In genomic region chr2:225466891-225467604, GRCh38 we compare ENCODE assay signal across 1 cellular context.
TF ChIP-seq lines count a peak whose summit lies in the region.

No MANE protein-coding gene starts in this region.

TF ChIP-seq in WTC11, 78 proteins besides CTCF, POLR2A, EP300 and RAD21 (continued from another document):
- TF ChIP-seq, protein P1, sequence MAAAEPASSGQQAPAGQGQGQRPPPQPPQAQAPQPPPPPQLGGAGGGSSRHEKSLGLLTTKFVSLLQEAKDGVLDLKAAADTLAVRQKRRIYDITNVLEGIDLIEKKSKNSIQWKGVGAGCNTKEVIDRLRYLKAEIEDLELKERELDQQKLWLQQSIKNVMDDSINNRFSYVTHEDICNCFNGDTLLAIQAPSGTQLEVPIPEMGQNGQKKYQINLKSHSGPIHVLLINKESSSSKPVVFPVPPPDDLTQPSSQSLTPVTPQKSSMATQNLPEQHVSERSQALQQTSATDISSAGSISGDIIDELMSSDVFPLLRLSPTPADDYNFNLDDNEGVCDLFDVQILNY (CRISPR knock-in tag; IDR thresholded peaks at IDR 0.05), result no peak
- TF ChIP-seq AFF4 (CRISPR knock-in tag; IDR thresholded peaks at IDR 0.05; ENCODE audit: borderline replicate concordance) (no peak), SMAD3 (CRISPR knock-in tag; IDR thresholded peaks at IDR 0.05; ENCODE audit: borderline replicate concordance) (no peak), FOXP4 (CRISPR knock-in tag; IDR thresholded peaks at IDR 0.05) (no peak), OVOL2 (CRISPR knock-in tag; IDR thresholded peaks at IDR 0.05; ENCODE audit: borderline replicate concordance) (no peak), ESRRA (CRISPR knock-in tag; IDR thresholded peaks at IDR 0.05; ENCODE audit: borderline replicate concordance) (no peak), NR2C2 (CRISPR knock-in tag; IDR thresholded peaks at IDR 0.05) (no peak), SOX15 (CRISPR knock-in tag; IDR thresholded peaks at IDR 0.05) (no peak), ZNF263 (CRISPR knock-in tag; IDR thresholded peaks at IDR 0.05; ENCODE audit: low read depth) (no peak), FOXK1 (CRISPR knock-in tag; IDR thresholded peaks at IDR 0.05) (no peak), ZNF138 (CRISPR knock-in tag; conservative IDR thresholded peaks at IDR 0.05) (no peak)
